In genomic region chr10:109957092-109957797, GRCh38 we compare ENCODE assay signal across 9 cellular contexts. TPM values are rescaled to one million over a fixed set of nuclear protein-coding genes. Genes with fewer than 3 reads are reported as not detected.
DNase-seq lines count a peak whose midpoint lies in the region; ATAC-seq lines count a peak whose summit lies in the region.
"Had no signal": no experiment of that assay in that cellular context is flagged by ENCODE, and none has a peak within 500 bp of the region (broad histone marks: within the 10 kb centered on the region; RNA-seq: fewer than 3 reads in every experiment).

No MANE protein-coding gene starts in this region.

- no peaks in the 10 kb centered on the region for H3K79me2 ChIP-seq in trophoblast cell (ENCODE audit: control insufficient read depth, insufficient read depth, low read length, poor library complexity)

- no peaks in the 10 kb centered on the region for H3K36me3 ChIP-seq in trophoblast cell (ENCODE audit: control insufficient read depth in 1 of 2, insufficient read depth in 2 of 2, low read length in 2 of 2)
- H3K36me3 ChIP-seq: gastrocnemius medialis had no signal

- H3K14ac ChIP-seq in trophoblast cell (ENCODE audit: low read length), result no peak overlapping the region

- H3K23ac ChIP-seq in trophoblast cell (ENCODE audit: low read length), result no peak overlapping the region

- ATAC-seq in GM19035 (IDR thresholded peaks at IDR 0.05; ENCODE audit: unreplicated experiment) (peak; percentile 93), HG02759 (IDR thresholded peaks at IDR 0.05; ENCODE audit: unreplicated experiment) (peak; percentile 96)

- H2BK12ac ChIP-seq in trophoblast cell (ENCODE audit: low read length), result peak overlapping the region; percentile 45

- no peak overlapping the region for H4K8ac ChIP-seq in trophoblast cell (ENCODE audit: low read depth, low read length)

- no peak overlapping the region for H2AK5ac ChIP-seq in trophoblast cell (ENCODE audit: low read length)

- no peaks in the 10 kb centered on the region for H3K9me3 ChIP-seq in trophoblast cell (ENCODE audit: insufficient read depth, low read depth, low read length)
- H3K9me3 ChIP-seq: gastrocnemius medialis had no signal

- no peak overlapping the region for H2BK120ac ChIP-seq in trophoblast cell (ENCODE audit: insufficient read depth, low read length, poor library complexity)

- no peak overlapping the region for H3K27ac ChIP-seq in trophoblast cell (ENCODE audit: low read depth, low read length)
- H3K27ac ChIP-seq: gastrocnemius medialis had no signal

- no peak overlapping the region for H3K18ac ChIP-seq in trophoblast cell (ENCODE audit: low read length)

- H3K9ac ChIP-seq in trophoblast cell (ENCODE audit: low read length), result no peak overlapping the region

- H3K4me1 ChIP-seq in trophoblast cell (ENCODE audit: control insufficient read depth in 1 of 2, insufficient read depth in 2 of 2, low read length in 2 of 2), result peaks cover 4 to 9% of the 10 kb centered on the region in 2 experiments
- H3K4me1 ChIP-seq: gastrocnemius medialis had no signal

- no peak overlapping the region for H3K4me3 ChIP-seq in trophoblast cell (ENCODE audit: low read depth, low read length)
- H3K4me3 ChIP-seq: gastrocnemius medialis had no signal

- H2BK5ac ChIP-seq in trophoblast cell (ENCODE audit: low read depth, low read length, poor library complexity), result no peak overlapping the region

- H4K12ac ChIP-seq in trophoblast cell (ENCODE audit: low read depth, low read length), result no peak overlapping the region

- WGBS in trophoblast cell (ENCODE audit: extremely low coverage, insufficient coverage, insufficient read length), result no CpG with 5 or more reads among the region's 9 CpGs

- no peak overlapping the region for H3K4ac ChIP-seq in trophoblast cell (ENCODE audit: low read depth, low read length)

- H2AFZ ChIP-seq in trophoblast cell (ENCODE audit: insufficient read depth, low read length, poor library complexity), result no peak overlapping the region

- H3K79me1 ChIP-seq in trophoblast cell (ENCODE audit: low read length), result peaks cover 3% of the 10 kb centered on the region

- DNase-seq in NCI-H1105 treated with DMSO at 0.1 percent for 48 hours (lab: John Stamatoyannopoulos, UW) (peak; percentile 6), trophoblast cell (no peak), NCI-H82 (lab: John Stamatoyannopoulos, UW) (no peak), NCI-H2227 treated with DMSO at 0.1 percent for 48 hours (lab: John Stamatoyannopoulos, UW) (no peak), NCI-H2227 (lab: John Stamatoyannopoulos, UW; ENCODE audit: unreplicated experiment) (no peak)
- DNase-seq: activated naive CD8-positive, alpha-beta T cell treated with anti-CD3 and anti-CD28 coated beads, Interleukin-2, amount 10 ng/mL, durations not matched to agents 7 days and 5 days had no signal

- H3K27me3 ChIP-seq in trophoblast cell (ENCODE audit: insufficient read depth, low read length), result no peaks in the 10 kb centered on the region
- H3K27me3 ChIP-seq: gastrocnemius medialis had no signal

- H3K4me2 ChIP-seq in trophoblast cell (ENCODE audit: low read length), result no peak overlapping the region

- no peak overlapping the region for H4K91ac ChIP-seq in trophoblast cell (ENCODE audit: low read depth, low read length)

RNA-seq across cellular contexts. Expression of gene XPNPEP1, which starts 33.9 kb away (rescaled TPM):
- 48.2 and 48.7 TPM in 2 replicates for polyA plus RNA-seq in trophoblast cell (2013)

RNA-seq across cellular contexts. Expression of gene ADD3, which starts 50.5 kb away (rescaled TPM):
- 62.9 and 91.7 TPM in 2 replicates for polyA plus RNA-seq in trophoblast cell (2013)
